Comparison of ENCODE assay signal across 8 cellular contexts in the genomic region with DNA sequence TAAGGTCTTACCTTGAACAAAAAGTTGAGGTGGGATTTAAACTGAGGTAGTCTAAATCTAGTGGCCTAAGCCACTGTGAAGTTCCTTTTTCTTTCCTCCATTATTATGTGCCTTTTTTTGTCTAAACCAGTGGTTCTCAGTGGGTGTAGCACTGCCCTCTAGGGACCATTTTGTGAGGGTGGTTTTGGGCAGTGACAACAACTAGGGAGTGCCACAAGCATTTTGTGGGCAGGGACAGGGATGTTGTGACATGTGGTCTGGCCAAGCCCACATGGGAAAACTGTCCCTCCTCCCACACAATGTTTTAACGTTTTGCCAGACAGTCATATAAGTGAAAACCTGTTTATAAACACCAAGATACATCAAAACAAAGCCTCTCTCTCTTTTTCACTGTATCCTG.
A peak's percentile ranks its signal among the peaks of the same experiment; 100 is the strongest.
DNase-seq lines count a peak whose midpoint lies in the region; ATAC-seq and TF ChIP-seq lines count a peak whose summit lies in the region.

No MANE protein-coding gene starts in this region.

- no peak overlapping the region for H2AFZ ChIP-seq in hepatocyte

- no TSS peak for BruUV-seq in Caco-2 (replicated peaks; lab: Mats Ljungman, UMichigan)

- ATAC-seq in GM19035 (IDR thresholded peaks at IDR 0.05; ENCODE audit: unreplicated experiment) (peak; percentile 74), HG03558 (IDR thresholded peaks at IDR 0.05; ENCODE audit: extremely low read depth, unreplicated experiment) (peak; percentile 59), Right ventricle myocardium superior (ENCODE audit: poor library complexity) (no peak)

- H3K9me3 ChIP-seq in Caco-2 (no peaks in the 10 kb centered on the region), hepatocyte (ENCODE audit: low read depth) (no peaks in the 10 kb centered on the region)

- H3K36me3 ChIP-seq in Caco-2 (ENCODE audit: control insufficient read depth, insufficient read depth, low read length) (no peaks in the 10 kb centered on the region), hepatocyte (replicated peaks; ENCODE audit: insufficient read depth, low read depth) (no peaks in the 10 kb centered on the region)

- peak; percentile 57 to 64 for DNase-seq in Caco-2
- peak; percentile 51 for DNase-seq in RPMI8226
- DNase-seq in hepatocyte (ENCODE audit: low spot score): peak; percentile 53
- no peak for DNase-seq in nucleus accumbens (lab: John Stamatoyannopoulos, UW)
- DNase-seq in Right ventricle myocardium superior: no peak
- DNase-seq in activated T-helper 2 cell treated with anti-CD3 and anti-CD28 coated beads, Interferon-gamma antibody, Interleukin-2, Interleukin-4, amounts not matched to agents 10 μg/mL and 5 μg/mL and 100 μg/mL, durations not matched to agents 14 hours and 24 hours and 36 hours (ENCODE audit: low spot score): no peak

- no peak overlapping the region for H3K4me2 ChIP-seq in hepatocyte

- no peaks in the 10 kb centered on the region for H3K9me3 Mint-ChIP-seq in Caco-2 (ENCODE audit: unreplicated experiment)
- H3K9me3 Mint-ChIP-seq in activated T-helper 2 cell treated with anti-CD3 and anti-CD28 coated beads, Interferon-gamma antibody, Interleukin-2, Interleukin-4, amounts not matched to agents 10 μg/mL and 5 μg/mL and 100 μg/mL, durations not matched to agents 14 hours and 24 hours and 36 hours: peaks cover 18% of the 10 kb centered on the region

- H3K4me1 Mint-ChIP-seq in Caco-2 (ENCODE audit: low read depth, unreplicated experiment): peaks cover 7% of the 10 kb centered on the region
- H3K4me1 Mint-ChIP-seq in activated T-helper 2 cell treated with anti-CD3 and anti-CD28 coated beads, Interferon-gamma antibody, Interleukin-2, Interleukin-4, amounts not matched to agents 10 μg/mL and 5 μg/mL and 100 μg/mL, durations not matched to agents 14 hours and 24 hours and 36 hours (ENCODE audit: low read depth): no peaks in the 10 kb centered on the region

- CTCF ChIA-PET in Caco-2 (lab: Charles Lee): interaction anchor here (1.5 kb wide), 1 partner anchor 899 kb away, joined by 4 read pairs; a partner anchor contains a TSS

- H3K27me3 Mint-ChIP-seq in Caco-2 (ENCODE audit: insufficient read depth, unreplicated experiment): no peaks in the 10 kb centered on the region
- H3K27me3 Mint-ChIP-seq in activated T-helper 2 cell treated with anti-CD3 and anti-CD28 coated beads, Interferon-gamma antibody, Interleukin-2, Interleukin-4, amounts not matched to agents 10 μg/mL and 5 μg/mL and 100 μg/mL, durations not matched to agents 14 hours and 24 hours and 36 hours (ENCODE audit: low read depth): no peaks in the 10 kb centered on the region

- H3K36me3 Mint-ChIP-seq in Caco-2 (ENCODE audit: insufficient read depth, unreplicated experiment): no peaks in the 10 kb centered on the region
- no peaks in the 10 kb centered on the region for H3K36me3 Mint-ChIP-seq in activated T-helper 2 cell treated with anti-CD3 and anti-CD28 coated beads, Interferon-gamma antibody, Interleukin-2, Interleukin-4, amounts not matched to agents 10 μg/mL and 5 μg/mL and 100 μg/mL, durations not matched to agents 14 hours and 24 hours and 36 hours (ENCODE audit: low read depth)

- peak; percentile 42 to 51 for TF ChIP-seq CTCF in Caco-2 (IDR thresholded peaks at IDR 0.05; ENCODE audit: insufficient read depth in 1 of 2, low read depth in 1 of 2, low read length in 1 of 2, severe bottlenecking in 1 of 2, unreplicated experiment in 1 of 2)
- peak; percentile 46 for TF ChIP-seq CTCF in hepatocyte (IDR thresholded peaks at IDR 0.05; ENCODE audit: poor library complexity)

- H3K27me3 ChIP-seq in Caco-2 (replicated peaks; ENCODE audit: control insufficient read depth, insufficient read depth, low read length) (no peaks in the 10 kb centered on the region), hepatocyte (no peaks in the 10 kb centered on the region)

- no peaks in the 10 kb centered on the region for H3K9me2 ChIP-seq in hepatocyte (replicated peaks; ENCODE audit: insufficient read depth)

- H3K4me1 ChIP-seq in Caco-2 (no peaks in the 10 kb centered on the region), hepatocyte (ENCODE audit: insufficient read depth) (peaks cover 4% of the 10 kb centered on the region)

- no peak overlapping the region for H3K4me3 ChIP-seq in Caco-2 (ENCODE audit: low read depth, low read length)
- no peak overlapping the region for H3K4me3 ChIP-seq in hepatocyte

- no peaks in the 10 kb centered on the region for H4K20me1 ChIP-seq in hepatocyte (ENCODE audit: insufficient read depth, poor library complexity, severe bottlenecking)

- no peak overlapping the region for H3K27ac Mint-ChIP-seq in Caco-2 (ENCODE audit: unreplicated experiment)
- H3K27ac Mint-ChIP-seq in activated T-helper 2 cell treated with anti-CD3 and anti-CD28 coated beads, Interferon-gamma antibody, Interleukin-2, Interleukin-4, amounts not matched to agents 10 μg/mL and 5 μg/mL and 100 μg/mL, durations not matched to agents 14 hours and 24 hours and 36 hours: no peak overlapping the region

- POLR2A ChIA-PET in Caco-2 (lab: Charles Lee): no interaction called here

- no peaks in the 10 kb centered on the region for H3K79me2 ChIP-seq in hepatocyte

- H3K4me3 Mint-ChIP-seq in Caco-2 (ENCODE audit: unreplicated experiment): no peak overlapping the region
- no peak overlapping the region for H3K4me3 Mint-ChIP-seq in activated T-helper 2 cell treated with anti-CD3 and anti-CD28 coated beads, Interferon-gamma antibody, Interleukin-2, Interleukin-4, amounts not matched to agents 10 μg/mL and 5 μg/mL and 100 μg/mL, durations not matched to agents 14 hours and 24 hours and 36 hours (ENCODE audit: low read depth)

- intact Hi-C loops in Caco-2 (cut with micrococcal nuclease; ENCODE audit: unreplicated experiment) (loop anchor here (1.0 to 10.0 kb wide), 3 partner anchors 172 to 900 kb away; a partner anchor contains a TSS), Right ventricle myocardium superior (cut with DNase I) (no loop called here)
- intact Hi-C loops in activated T-helper 2 cell treated with anti-CD3 and anti-CD28 coated beads, Interferon-gamma antibody, Interleukin-2, Interleukin-4, amounts not matched to agents 10 μg/mL and 5 μg/mL and 100 μg/mL, durations not matched to agents 14 hours and 24 hours and 36 hours (cut with micrococcal nuclease): no loop called here

- WGBS in hepatocyte (ENCODE audit: low lambda C conversion rate, missing lambda C conversion rate): 21% methylated on average over 1 of the region's 1 CpG

- no peak overlapping the region for H3K27ac ChIP-seq in hepatocyte

Comparison
In these comparisons a context has a peak if more than half of its experiments do, and no peak if none do; other contexts are left out.
1. DNase-seq: peak in Caco-2 (2 of 2), RPMI8226 (single experiment) and hepatocyte (single experiment); none in nucleus accumbens (0 of 56), Right ventricle myocardium superior (single experiment) and activated T-helper 2 cell treated with anti-CD3 and anti-CD28 coated beads, Interferon-gamma antibody, Interleukin-2, Interleukin-4, amounts not matched to agents 10 μg/mL and 5 μg/mL and 100 μg/mL, durations not matched to agents 14 hours and 24 hours and 36 hours (single experiment).